Comparison of ENCODE assay signal across 8 cellular contexts in genomic region chr5:43602456-43602817, GRCh38. TPM values are rescaled to one million over a fixed set of nuclear protein-coding genes. Genes with fewer than 3 reads are reported as not detected.
DNase-seq lines count a peak whose midpoint lies in the region; ATAC-seq and TF ChIP-seq lines count a peak whose summit lies in the region.

No MANE protein-coding gene starts in this region.

- H3K9me3 ChIP-seq in SJSA1 (replicated peaks): no peaks in the 10 kb centered on the region
- H3K9me3 ChIP-seq in breast epithelium: no peaks in the 10 kb centered on the region
- no peaks in the 10 kb centered on the region for H3K9me3 ChIP-seq in iPS-18c (ENCODE audit: control insufficient read depth, insufficient read depth, low read length)
- H3K9me3 ChIP-seq in skeletal muscle tissue (ENCODE audit: control insufficient read depth in 3 of 3, low read length in 3 of 3): no peaks in the 10 kb centered on the region

- H3K4me1 ChIP-seq in SJSA1 (replicated peaks) (peaks cover 19% of the 10 kb centered on the region), breast epithelium (no peaks in the 10 kb centered on the region), skeletal muscle tissue (ENCODE audit: control insufficient read depth in 3 of 3, insufficient read depth in 3 of 3, low read length in 3 of 3) (peaks cover 20 to 29% (median 28%) of the 10 kb centered on the region in 3 donors)

- intact Hi-C loops in breast epithelium (cut with DNase I; ENCODE audit: low total_unique reads): no loop called here

- no peak for TF ChIP-seq POLR2A in breast epithelium (IDR thresholded peaks at IDR 0.05)

- DNase-seq in COLO829 (ENCODE audit: low spot score) (peak; percentile 42), LoVo (ENCODE audit: low spot score) (peak; percentile 39), SJSA1 (ENCODE audit: low read depth in 1 of 2, low spot score in 2 of 2) (peak in 1 of 2 experiments; percentile 63), breast epithelium (ENCODE audit: low spot score in 2 of 2) (peak in 1 of 2 donors; percentile 18), retina (no peak)

- H3K9ac ChIP-seq in skeletal muscle tissue (ENCODE audit: low read depth in 1 of 3, low read length in 3 of 3): peak overlapping the region; percentile 96 to 100 (median 98)

- H3K27me3 ChIP-seq in SJSA1 (replicated peaks) (no peaks in the 10 kb centered on the region), breast epithelium (no peaks in the 10 kb centered on the region), skeletal muscle tissue (ENCODE audit: control insufficient read depth in 3 of 3, insufficient read depth in 3 of 3, low read length in 3 of 3) (no peaks in the 10 kb centered on the region)

- H3K27ac ChIP-seq in SJSA1 (peak overlapping the region; percentile 78), breast epithelium (peak overlapping the region; percentile 71 to 91), skeletal muscle tissue (ENCODE audit: low read depth, low read length) (peak overlapping the region; percentile 98)

- H3K4me3 ChIP-seq in SJSA1: peak overlapping the region; percentile 74
- peak overlapping the region; percentile 81 to 96 (median 84) for H3K4me3 ChIP-seq in breast epithelium
- H3K4me3 ChIP-seq in iPS-18c (ENCODE audit: insufficient read depth, low read depth, low read length): peak overlapping the region; percentile 81
- H3K4me3 ChIP-seq in skeletal muscle tissue (ENCODE audit: low read length in 3 of 3): peak overlapping the region; percentile 84 to 95 (median 90)

- peaks cover 31% of the 10 kb centered on the region for H3K36me3 ChIP-seq in SJSA1
- H3K36me3 ChIP-seq in breast epithelium: no peaks in the 10 kb centered on the region
- peaks cover 0 to 5% (median 0%) of the 10 kb centered on the region in 3 donors for H3K36me3 ChIP-seq in skeletal muscle tissue (ENCODE audit: control insufficient read depth in 3 of 3, insufficient read depth in 3 of 3, low read length in 3 of 3)

- ATAC-seq in GM21390 (IDR thresholded peaks at IDR 0.05; ENCODE audit: unreplicated experiment): peak; percentile 17

- no peak for TF ChIP-seq CTCF in breast epithelium (IDR thresholded peaks at IDR 0.05)

RNA-seq across cellular contexts. Expression of gene NNT, which starts 0.5 kb away (rescaled TPM):
- total RNA-seq in SJSA1 (2014; rRNA removed; shearing (Covaris generic)): 97.4 and 108 TPM in 2 replicates
- total RNA-seq in breast epithelium (100 to 1,000 TPM in 1 of 3 donors, 10 to 100 TPM in 2; 30.2 to 137 (median 39.2) TPM), skeletal muscle tissue (116 TPM)

RNA-seq across cellular contexts. Expression of gene PAIP1, which starts 45.6 kb away (rescaled TPM):
- 114 and 172 TPM in 2 replicates for total RNA-seq in SJSA1 (2014; rRNA removed; shearing (Covaris generic))
- total RNA-seq in breast epithelium: 100 to 1,000 TPM in 1 of 3 donors, 10 to 100 TPM in 2; 70.5 to 104 (median 94.1) TPM
- 62.6 TPM for total RNA-seq in skeletal muscle tissue
